In genomic region chr13:76024151-76024550, GRCh38 we compare ENCODE assay signal across 13 cellular contexts.
DNase-seq lines count a peak whose midpoint lies in the region; ATAC-seq and TF ChIP-seq lines count a peak whose summit lies in the region.
"Had no signal": no experiment of that assay in that cellular context is flagged by ENCODE, and none has a peak within 500 bp of the region (broad histone marks: within the 10 kb centered on the region; RNA-seq: fewer than 3 reads in every experiment).

No MANE protein-coding gene starts in this region.

- H3K27ac Mint-ChIP-seq in chondrocyte (ENCODE audit: unreplicated experiment) (peak overlapping the region; percentile 0), progenitor cell of endocrine pancreas (no peak overlapping the region)
- H3K27ac Mint-ChIP-seq: CD14-positive monocyte; CD8-positive, alpha-beta T cell had no signal

- no peak overlapping the region for H4K12ac ChIP-seq in trophoblast cell (ENCODE audit: low read depth, low read length)

- H2BK5ac ChIP-seq in trophoblast cell (ENCODE audit: low read depth, low read length, poor library complexity), result peak overlapping the region; percentile 82

- H4K8ac ChIP-seq in trophoblast cell (ENCODE audit: low read depth, low read length), result peak overlapping the region; percentile 50

- WGBS in trophoblast cell (ENCODE audit: extremely low coverage, insufficient coverage, insufficient read length), result no CpG with 5 or more reads among the region's 1 CpG

- no peaks in the 10 kb centered on the region for H3K27me3 ChIP-seq in RWPE2 (ENCODE audit: insufficient read depth, poor library complexity, severe bottlenecking)
- H3K27me3 ChIP-seq in trophoblast cell (ENCODE audit: insufficient read depth, low read length), result no peaks in the 10 kb centered on the region

- H3K18ac ChIP-seq in trophoblast cell (ENCODE audit: low read length), result no peak overlapping the region

- DNase-seq in NCI-H82 (lab: John Stamatoyannopoulos, UW) (peak; percentile 50), NCI-H82 treated with DMSO at 0.1 percent for 48 hours (lab: John Stamatoyannopoulos, UW; ENCODE audit: unreplicated experiment) (no peak), RWPE2 (ENCODE audit: low spot score) (no peak), chondrocyte (ENCODE audit: low spot score) (no peak), trophoblast cell (peak; percentile 54 to 87), DMS53 treated with DMSO at 0.1 percent for 48 hours (lab: John Stamatoyannopoulos, UW; ENCODE audit: unreplicated experiment) (no peak), progenitor cell of endocrine pancreas (ENCODE audit: low spot score, unreplicated experiment) (no peak)
- DNase-seq: CD8-positive, alpha-beta T cell; COR-L47 had no signal

- H3K27ac ChIP-seq in RWPE2 (ENCODE audit: poor library complexity, severe bottlenecking) (peak overlapping the region; percentile 78), trophoblast cell (ENCODE audit: low read depth, low read length) (peak overlapping the region; percentile 89)
- H3K27ac ChIP-seq: 22Rv1 had no signal

- H3K4me1 Mint-ChIP-seq in chondrocyte (ENCODE audit: low read depth) (peaks cover 16% of the 10 kb centered on the region), progenitor cell of endocrine pancreas (ENCODE audit: low read depth) (peaks cover 10% of the 10 kb centered on the region)
- H3K4me1 Mint-ChIP-seq: CD14-positive monocyte had no signal

- H3K4me2 ChIP-seq in trophoblast cell (ENCODE audit: low read length), result no peak overlapping the region

- H3K36me3 ChIP-seq in RWPE2 (ENCODE audit: low read depth) (no peaks in the 10 kb centered on the region), trophoblast cell (ENCODE audit: control insufficient read depth in 1 of 2, insufficient read depth in 2 of 2, low read length in 2 of 2) (no peaks in the 10 kb centered on the region)

- TF ChIP-seq CTCF in RWPE2 (IDR thresholded peaks at IDR 0.05; ENCODE audit: poor library complexity, severe bottlenecking) (no peak), chondrocyte (IDR thresholded peaks at IDR 0.05) (no peak), progenitor cell of endocrine pancreas (IDR thresholded peaks at IDR 0.05; ENCODE audit: unreplicated experiment) (no peak)

- H3K4me3 ChIP-seq in RWPE2 (ENCODE audit: severe bottlenecking) (no peak overlapping the region), trophoblast cell (ENCODE audit: low read depth, low read length) (no peak overlapping the region)

- H3K27me3 Mint-ChIP-seq in chondrocyte (ENCODE audit: low read depth) (no peaks in the 10 kb centered on the region), progenitor cell of endocrine pancreas (no peaks in the 10 kb centered on the region)

- peaks cover 12% of the 10 kb centered on the region for H3K9me3 Mint-ChIP-seq in chondrocyte (ENCODE audit: low read depth)
- H3K9me3 Mint-ChIP-seq in progenitor cell of endocrine pancreas (ENCODE audit: low read depth), result peaks cover 4% of the 10 kb centered on the region
- H3K9me3 Mint-ChIP-seq: CD8-positive, alpha-beta T cell had no signal

- H3K9me3 ChIP-seq in RWPE2 (ENCODE audit: severe bottlenecking) (no peaks in the 10 kb centered on the region), trophoblast cell (ENCODE audit: insufficient read depth, low read depth, low read length) (no peaks in the 10 kb centered on the region)

- H3K14ac ChIP-seq in trophoblast cell (ENCODE audit: low read length), result peak overlapping the region; percentile 57

- no peak overlapping the region for H3K4me3 Mint-ChIP-seq in chondrocyte (ENCODE audit: unreplicated experiment)
- no peak overlapping the region for H3K4me3 Mint-ChIP-seq in progenitor cell of endocrine pancreas (ENCODE audit: low read depth)
- H3K4me3 Mint-ChIP-seq: CD14-positive monocyte; CD8-positive, alpha-beta T cell; HFFc6 had no signal

- H2BK12ac ChIP-seq in trophoblast cell (ENCODE audit: low read length), result peak overlapping the region; percentile 94

- ATAC-seq in RWPE2 (ENCODE audit: low read depth) (no peak), HG03457 (IDR thresholded peaks at IDR 0.05; ENCODE audit: unreplicated experiment) (no peak)
- ATAC-seq: CD8-positive, alpha-beta T cell had no signal

- H3K4ac ChIP-seq in trophoblast cell (ENCODE audit: low read depth, low read length), result peak overlapping the region; percentile 39

- H3K79me2 ChIP-seq in trophoblast cell (ENCODE audit: control insufficient read depth, insufficient read depth, low read length, poor library complexity), result peaks cover 3% of the 10 kb centered on the region

- no peak overlapping the region for H2AFZ ChIP-seq in trophoblast cell (ENCODE audit: insufficient read depth, low read length, poor library complexity)

- H2BK120ac ChIP-seq in trophoblast cell (ENCODE audit: insufficient read depth, low read length, poor library complexity), result peak overlapping the region; percentile 97

- H3K23ac ChIP-seq in trophoblast cell (ENCODE audit: low read length), result no peak overlapping the region

- H3K36me3 Mint-ChIP-seq in chondrocyte (ENCODE audit: low read depth), result peaks cover 6% of the 10 kb centered on the region
- no peaks in the 10 kb centered on the region for H3K36me3 Mint-ChIP-seq in progenitor cell of endocrine pancreas (ENCODE audit: insufficient read depth)
- H3K36me3 Mint-ChIP-seq: CD14-positive monocyte; CD8-positive, alpha-beta T cell had no signal

- H3K79me1 ChIP-seq in trophoblast cell (ENCODE audit: low read length), result peaks cover 15% of the 10 kb centered on the region

- H3K9ac ChIP-seq in trophoblast cell (ENCODE audit: low read length), result no peak overlapping the region

- no peak overlapping the region for H2AK5ac ChIP-seq in trophoblast cell (ENCODE audit: low read length)

- H3K4me1 ChIP-seq in RWPE2 (ENCODE audit: insufficient read depth, poor library complexity, severe bottlenecking) (peaks cover 16% of the 10 kb centered on the region), trophoblast cell (ENCODE audit: control insufficient read depth in 1 of 2, insufficient read depth in 2 of 2, low read length in 2 of 2) (peaks cover 3 to 12% of the 10 kb centered on the region in 2 experiments)

- H4K91ac ChIP-seq in trophoblast cell (ENCODE audit: low read depth, low read length), result peak overlapping the region; percentile 86

Comparison
In these comparisons a context has a peak if more than half of its experiments do, and no peak if none do; other contexts are left out.
1. DNase-seq: peak in NCI-H82 (single experiment) and trophoblast cell (2 of 2); none in NCI-H82 treated with DMSO at 0.1 percent for 48 hours (single experiment), RWPE2 (single experiment), chondrocyte (single experiment), DMS53 treated with DMSO at 0.1 percent for 48 hours (single experiment) and progenitor cell of endocrine pancreas (single experiment).